ENCODE assay signal across 18 cellular contexts in the genomic region with DNA sequence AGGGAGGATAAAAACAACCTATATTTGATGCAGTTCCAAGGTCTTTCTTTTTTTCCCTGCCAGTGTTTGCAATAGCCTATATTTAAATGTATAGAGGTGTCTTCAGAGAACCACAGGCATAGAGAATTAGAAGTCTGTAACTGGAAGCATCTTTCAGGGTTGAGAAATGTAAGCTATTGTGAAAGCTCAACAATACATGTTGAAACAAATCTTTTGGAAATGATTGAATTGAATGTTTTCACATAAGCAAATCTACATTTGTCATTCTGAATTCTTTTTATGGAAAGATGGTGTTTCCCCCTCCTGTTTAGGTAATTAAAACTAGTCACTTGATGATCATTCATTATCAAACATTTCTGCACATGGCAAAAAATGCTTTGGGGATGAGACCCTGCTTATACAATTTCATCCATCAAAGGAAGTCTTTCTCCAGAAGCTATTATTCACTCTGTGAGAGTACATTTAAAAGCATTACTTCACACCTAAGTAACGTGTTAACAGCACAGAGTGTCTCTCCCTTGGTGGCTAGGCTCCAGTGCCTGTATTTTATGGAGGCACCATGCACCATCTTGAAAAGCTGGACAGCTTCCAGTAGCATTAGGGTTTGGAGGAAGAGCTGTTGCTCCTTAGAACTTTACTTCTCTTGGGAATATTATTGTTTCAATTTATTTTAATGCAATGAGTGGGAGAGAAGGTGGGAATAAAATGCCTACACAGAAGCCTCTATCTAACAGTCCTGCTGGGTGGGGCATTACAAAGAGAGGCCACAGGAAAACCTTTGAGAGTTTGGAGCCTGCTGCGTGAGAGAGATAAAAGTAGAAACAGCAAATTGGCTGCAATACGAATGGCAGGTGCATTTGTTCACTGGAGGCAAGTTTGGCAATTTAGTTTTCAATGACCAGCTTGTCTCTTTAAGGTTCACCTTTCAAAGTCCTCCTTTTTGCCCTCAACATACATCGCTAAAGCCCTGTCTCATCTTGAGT.
A peak's percentile ranks its signal among the peaks of the same experiment; 100 is the strongest.
DNase-seq lines count a peak whose midpoint lies in the region; ATAC-seq, FAIRE-seq and TF ChIP-seq lines count a peak whose summit lies in the region.
"Had no signal": no experiment of that assay in that cellular context is flagged by ENCODE, and none has a peak within 500 bp of the region (broad histone marks: within the 10 kb centered on the region; RNA-seq: fewer than 3 reads in every experiment).

No MANE protein-coding gene starts in this region.

- H2BK120ac ChIP-seq in H1 (replicated peaks; ENCODE audit: low read depth, low read length) = no peak overlapping the region

- H3K79me1 ChIP-seq in H1 (ENCODE audit: low read depth, low read length) = no peaks in the 10 kb centered on the region

- TF ChIP-seq EP300 in H1 (IDR thresholded peaks at IDR 0.05; ENCODE audit: borderline replicate concordance in 1 of 2, low read depth in 2 of 2, low read length in 2 of 2) = no peak

- H3K9me3 ChIP-seq in RWPE2 (ENCODE audit: severe bottlenecking) (no peaks in the 10 kb centered on the region), H1 (ENCODE audit: insufficient read depth in 2 of 2, low read depth in 1 of 2, low read length in 1 of 2) (no peaks in the 10 kb centered on the region)
- H3K9me3 ChIP-seq: adrenal gland had no signal

- CTCF ChIA-PET in H1 (lab: Charles Lee; ENCODE audit: partially characterized antibody) (interaction anchor here (1.6 kb wide), 1 partner anchor 53 kb away, joined by 4 read pairs; no protein-coding TSS in a partner anchor), RWPE1 (lab: Yijun Ruan, JAX) (no interaction called here)

- H4K5ac ChIP-seq in H1 (ENCODE audit: insufficient read length, low read depth, low read length) = no peak overlapping the region

- POLR2A ChIA-PET in H1 (lab: Charles Lee; ENCODE audit: partially characterized antibody) = no interaction called here
- POLR2A ChIA-PET in RWPE1 (lab: Yijun Ruan, JAX; ENCODE audit: low non-redundant PET) = no interaction called here

- H3K18ac ChIP-seq in H1 (ENCODE audit: extremely low read depth, low read length) = no peak overlapping the region

- no peaks in the 10 kb centered on the region for H3K79me2 ChIP-seq in H1 (ENCODE audit: control insufficient read depth in 1 of 2, insufficient read depth in 2 of 2, low read length in 2 of 2)

- no peak overlapping the region for H3K56ac ChIP-seq in H1 (replicated peaks; ENCODE audit: insufficient read length, low read depth, low read length)

- no peak overlapping the region for H2BK20ac ChIP-seq in H1 (ENCODE audit: low read length)

- ATAC-seq in GM21360 (IDR thresholded peaks at IDR 0.05; ENCODE audit: unreplicated experiment) (peak; percentile 10), RWPE2 (ENCODE audit: low read depth) (peak; percentile 63), HG03432 (IDR thresholded peaks at IDR 0.05; ENCODE audit: unreplicated experiment) (no peak), GM19463 (IDR thresholded peaks at IDR 0.05; ENCODE audit: unreplicated experiment) (no peak)
- ATAC-seq: T-helper 17 cell had no signal

- FAIRE-seq in H1 (lab: Jason Lieb, UNC) = peak; percentile 60
- FAIRE-seq: small intestine had no signal

- no peaks in the 10 kb centered on the region for H3K23me2 ChIP-seq in H1 (ENCODE audit: low read depth, low read length)

- no peak overlapping the region for H3K23ac ChIP-seq in H1 (ENCODE audit: insufficient read length)

- H4K8ac ChIP-seq in H1 (ENCODE audit: extremely low read depth, insufficient read depth, low read length) = no peak overlapping the region

- H3K14ac ChIP-seq in H1 (ENCODE audit: insufficient read length) = no peak overlapping the region

- H2BK5ac ChIP-seq in H1 (ENCODE audit: low read depth, low read length) = no peak overlapping the region

- no peak for TF ChIP-seq POLR2A in H1 (IDR thresholded peaks at IDR 0.05; ENCODE audit: control extremely low read depth in 1 of 2, low read depth in 2 of 2, low read length in 2 of 2)

- no peak overlapping the region for H2AFZ ChIP-seq in H1 (ENCODE audit: low read length)

- H3K4me3 ChIP-seq in RWPE2 (ENCODE audit: severe bottlenecking) (no peak overlapping the region), H1 (ENCODE audit: extremely low read depth in 1 of 4, insufficient read depth in 2 of 4, low read depth in 3 of 4, low read length in 4 of 4) (no peak overlapping the region)
- H3K4me3 ChIP-seq: adrenal gland had no signal

- no peak overlapping the region for H2BK12ac ChIP-seq in H1 (ENCODE audit: low read depth, low read length)

- no peak overlapping the region for H2BK15ac ChIP-seq in H1 (ENCODE audit: low read length)

- WGBS in H1 (ENCODE audit: extremely low coverage in 1 of 2, insufficient coverage in 1 of 2, insufficient read length in 1 of 2, insufficient replicate concordance in 2 of 2, low coverage in 1 of 2, low lambda C conversion rate in 2 of 2, missing lambda C conversion rate in 1 of 2), 2 experiments = 61% methylated on average over 4 of the region's 4 CpGs; no CpG with 5 or more reads in 1 of the 2 experiments

- no peak overlapping the region for H3K4ac ChIP-seq in H1 (replicated peaks; ENCODE audit: insufficient read length, low read depth, low read length)

- TF ChIP-seq CTCF in RWPE2 (IDR thresholded peaks at IDR 0.05; ENCODE audit: poor library complexity, severe bottlenecking) (no peak), H1 (IDR thresholded peaks at IDR 0.05; ENCODE audit: control extremely low read depth in 1 of 3, insufficient read depth in 1 of 3, low read depth in 1 of 3, low read length in 3 of 3) (no peak), RWPE1 (conservative IDR thresholded peaks at IDR 0.05; ENCODE audit: low read depth) (no peak)

- H3K4me1 ChIP-seq in RWPE2 (ENCODE audit: insufficient read depth, poor library complexity, severe bottlenecking) = peaks cover 14% of the 10 kb centered on the region
- H3K4me1 ChIP-seq in H1 (replicated peaks in 1 of 4; ENCODE audit: control insufficient read depth in 3 of 4, insufficient read depth in 4 of 4, low read length in 3 of 4) = peaks cover 0 to 7% (median 1%) of the 10 kb centered on the region in 4 experiments; a peak in 1 of 7 replicates
- H3K4me1 ChIP-seq: adrenal gland had no signal

- H3K9ac ChIP-seq in H1 (replicated peaks in 1 of 4; ENCODE audit: extremely low read depth in 1 of 4, low read depth in 3 of 4, low read length in 3 of 4) = no peak overlapping the region

- no peaks in the 10 kb centered on the region for H4K20me1 ChIP-seq in H1 (replicated peaks in 1 of 2; ENCODE audit: control insufficient read depth in 1 of 2, insufficient read depth in 2 of 2, low read length in 2 of 2)

- H3K27me3 ChIP-seq in RWPE2 (ENCODE audit: insufficient read depth, poor library complexity, severe bottlenecking) (no peaks in the 10 kb centered on the region), H1 (replicated peaks in 1 of 4; ENCODE audit: control insufficient read depth in 3 of 4, extremely low read depth in 1 of 4, insufficient read depth in 3 of 4, low read length in 3 of 4) (no peaks in the 10 kb centered on the region)
- H3K27me3 ChIP-seq: adrenal gland had no signal

- no peak overlapping the region for H3K4me2 ChIP-seq in H1 (ENCODE audit: insufficient read depth in 1 of 2, low read depth in 2 of 2, low read length in 2 of 2)

- H2AK5ac ChIP-seq in H1 (ENCODE audit: low read depth, low read length) = no peak overlapping the region

- TF ChIP-seq RAD21 in H1 (IDR thresholded peaks at IDR 0.05 in 1 of 2, conservative IDR thresholded peaks at IDR 0.05 in 1 of 2; ENCODE audit: low read depth in 2 of 2, low read length in 2 of 2) = no peak

- peak overlapping the region; percentile 31 for H3K27ac ChIP-seq in RWPE2 (ENCODE audit: poor library complexity, severe bottlenecking)
- H3K27ac ChIP-seq in H1 (ENCODE audit: low read depth, low read length) = no peak overlapping the region
- no peak overlapping the region for H3K27ac ChIP-seq in RWPE1
- H3K27ac ChIP-seq: adrenal gland had no signal

- DNase-seq in RWPE2 (ENCODE audit: low spot score) (no peak), H1 (ENCODE audit: low read depth in 1 of 2, low spot score in 2 of 2) (no peak), stromal cell of bone marrow (ENCODE audit: low read depth) (peak; percentile 22), RWPE1 (ENCODE audit: low spot score) (no peak)
- DNase-seq: activated CD4-positive, alpha-beta T cell treated with anti-CD3 and anti-CD28 coated beads, Interleukin-2, amount 10 ng/mL, durations not matched to agents 24 days and 14 days; activated T-cell treated with anti-CD3 and anti-CD28 coated beads, Interleukin-2, amount 50 U/mL, for 48 hours; adrenal gland; CD4-positive, alpha-beta memory T cell; cortex of kidney; foreskin melanocyte; GF-D8; midbrain; NCI-H1092 treated with DMSO at 0.1 percent for 48 hours; small intestine; T-helper 17 cell had no signal

- H3K36me3 ChIP-seq in RWPE2 (ENCODE audit: low read depth) (no peaks in the 10 kb centered on the region), H1 (ENCODE audit: control insufficient read depth in 2 of 4, insufficient read depth in 4 of 4, low read length in 3 of 4) (no peaks in the 10 kb centered on the region)
- H3K36me3 ChIP-seq: adrenal gland had no signal

- H4K91ac ChIP-seq in H1 (replicated peaks; ENCODE audit: insufficient read length, low read length) = no peak overlapping the region

TF ChIP-seq in H1, 55 proteins besides CTCF, POLR2A, EP300 and RAD21:
- TF ChIP-seq TCF12 (IDR thresholded peaks at IDR 0.05; ENCODE audit: low read depth, low read length) = no peak
- TF ChIP-seq MAFK (IDR thresholded peaks at IDR 0.05; ENCODE audit: low read depth, low read length) = no peak

Comparison
In these comparisons a context has a peak if more than half of its experiments do, and no peak if none do; other contexts are left out.
1. ATAC-seq: peak in GM21360 (single experiment) and RWPE2 (single experiment); none in HG03432 (single experiment) and GM19463 (single experiment).